Comparison of ENCODE assay signal across 10 cellular contexts in genomic region chr11:121671276-121672168, GRCh38.
DNase-seq lines count a peak whose midpoint lies in the region; ATAC-seq, FAIRE-seq and TF ChIP-seq lines count a peak whose summit lies in the region.
"Had no signal": no experiment of that assay in that cellular context is flagged by ENCODE, and none has a peak within 500 bp of the region (broad histone marks: within the 10 kb centered on the region; RNA-seq: fewer than 3 reads in every experiment).

No MANE protein-coding gene starts in this region.

- TF ChIP-seq RAD21 in HepG2 (CRISPR knock-in tag; IDR thresholded peaks at IDR 0.05), result no peak

- no peak overlapping the region for H2AFZ ChIP-seq in HepG2 (ENCODE audit: low read length)

- H3K27me3 Mint-ChIP-seq in progenitor cell of endocrine pancreas, result peaks cover 4% of the 10 kb centered on the region
- H3K27me3 Mint-ChIP-seq: activated naive CD4-positive, alpha-beta T cell treated with anti-CD3 and anti-CD28 coated beads, Interleukin-2, amount 10 ng/mL, durations not matched to agents 7 days and 5 days had no signal

- TF ChIP-seq CTCF in progenitor cell of endocrine pancreas (IDR thresholded peaks at IDR 0.05; ENCODE audit: unreplicated experiment) (no peak), HepG2 (CRISPR knock-in tag; IDR thresholded peaks at IDR 0.05) (no peak)

- H3K36me3 Mint-ChIP-seq in progenitor cell of endocrine pancreas (ENCODE audit: insufficient read depth), result no peaks in the 10 kb centered on the region
- H3K36me3 Mint-ChIP-seq: activated naive CD4-positive, alpha-beta T cell treated with anti-CD3 and anti-CD28 coated beads, Interleukin-2, amount 10 ng/mL, durations not matched to agents 7 days and 5 days had no signal

- ATAC-seq in GM18907 (IDR thresholded peaks at IDR 0.05; ENCODE audit: unreplicated experiment) (no peak), HepG2 (no peak)

- no peaks in the 10 kb centered on the region for H3K4me1 ChIP-seq in HepG2 (ENCODE audit: insufficient read depth, low read length)

- peaks cover 33% of the 10 kb centered on the region for H3K4me1 Mint-ChIP-seq in progenitor cell of endocrine pancreas (ENCODE audit: low read depth)
- H3K4me1 Mint-ChIP-seq: activated naive CD4-positive, alpha-beta T cell treated with anti-CD3 and anti-CD28 coated beads, Interleukin-2, amount 10 ng/mL, durations not matched to agents 7 days and 5 days had no signal

- no peaks in the 10 kb centered on the region for H3K9me3 Mint-ChIP-seq in progenitor cell of endocrine pancreas (ENCODE audit: low read depth)
- H3K9me3 Mint-ChIP-seq: activated naive CD4-positive, alpha-beta T cell treated with anti-CD3 and anti-CD28 coated beads, Interleukin-2, amount 10 ng/mL, durations not matched to agents 7 days and 5 days had no signal

- H3K4me3 ChIP-seq in HepG2 (replicated peaks in 1 of 3; ENCODE audit: insufficient read depth in 1 of 3, low read depth in 2 of 3, low read length in 3 of 3), result no peak overlapping the region

- H3K9ac ChIP-seq in HepG2 (ENCODE audit: insufficient read depth, low read depth, low read length), result no peak overlapping the region

- H3K4me3 Mint-ChIP-seq in progenitor cell of endocrine pancreas (ENCODE audit: low read depth), result no peak overlapping the region
- H3K4me3 Mint-ChIP-seq: activated naive CD4-positive, alpha-beta T cell treated with anti-CD3 and anti-CD28 coated beads, Interleukin-2, amount 10 ng/mL, durations not matched to agents 7 days and 5 days had no signal

- in situ Hi-C loops in HepG2 (cut with HindIII; ENCODE audit: extremely low pct_ligation_motif_present, low pct_unique_long_range_greater_than_20kb), result no loop called here

- BruUV-seq in HepG2 (replicated peaks; lab: Mats Ljungman, UMichigan), result no TSS peak

- no peak overlapping the region for H3K4me2 ChIP-seq in HepG2 (ENCODE audit: low read depth, low read length)

- H3K27ac ChIP-seq in HepG2 (ENCODE audit: extremely low read length, insufficient read depth, low read length), result no peak overlapping the region

- intact Hi-C loops in HepG2 (cut with micrococcal nuclease; ENCODE audit: unreplicated experiment), result no loop called here

- no peaks in the 10 kb centered on the region for H3K79me2 ChIP-seq in HepG2 (ENCODE audit: insufficient read depth, low read length)

- no peaks in the 10 kb centered on the region for H3K36me3 ChIP-seq in HepG2 (replicated peaks in 1 of 2; ENCODE audit: control insufficient read depth in 1 of 2, insufficient read depth in 2 of 2, low read length in 2 of 2)

- no peaks in the 10 kb centered on the region for H4K20me1 ChIP-seq in HepG2 (ENCODE audit: insufficient read depth, low read length)

- CTCF ChIA-PET in HepG2 (lab: Yijun Ruan, JAX; ENCODE audit: low intra/inter-chr PET ratio, low total read pairs), result no interaction called here

- POLR2A ChIA-PET in HepG2 (lab: Yijun Ruan, JAX), result no interaction called here

- FAIRE-seq in HepG2 (lab: Jason Lieb, UNC), result no peak

- H3K27ac Mint-ChIP-seq in progenitor cell of endocrine pancreas, result peak overlapping the region; percentile 87
- H3K27ac Mint-ChIP-seq: activated naive CD4-positive, alpha-beta T cell treated with anti-CD3 and anti-CD28 coated beads, Interleukin-2, amount 10 ng/mL, durations not matched to agents 7 days and 5 days had no signal

- TF ChIP-seq EP300 in HepG2 (IDR thresholded peaks at IDR 0.05; ENCODE audit: low read depth in 2 of 2, low read length in 2 of 2), result no peak
- no peak for TF ChIP-seq EP300 in HepG2 (CRISPR knock-in tag; IDR thresholded peaks at IDR 0.05; ENCODE audit: borderline replicate concordance)

- no peak for TF ChIP-seq POLR2A in HepG2 (IDR thresholded peaks at IDR 0.05; ENCODE audit: insufficient read depth in 1 of 2, low read depth in 2 of 2, low read length in 2 of 2)

- DNase-seq in GM03348 (ENCODE audit: low spot score) (peak; percentile 26), OCI-M1 (lab: John Stamatoyannopoulos, UW) (peak; percentile 8), glomerular visceral epithelial cell (ENCODE audit: extremely low spot score) (peak; percentile 5), progenitor cell of endocrine pancreas (ENCODE audit: low spot score, unreplicated experiment) (no peak), occipital lobe (lab: John Stamatoyannopoulos, UW) (no peak), retina (no peak), HepG2 (ENCODE audit: low spot score) (no peak)
- DNase-seq: activated naive CD4-positive, alpha-beta T cell treated with anti-CD3 and anti-CD28 coated beads, Interleukin-2, amount 10 ng/mL, durations not matched to agents 7 days and 5 days; glutamatergic neuron had no signal

- 58% methylated on average over 11 of the region's 19 CpGs for WGBS in HepG2 (ENCODE audit: low lambda C conversion rate)

- H3K27me3 ChIP-seq in HepG2 (ENCODE audit: control insufficient read depth in 1 of 2, insufficient read depth in 2 of 2, low read length in 2 of 2), result peaks cover 3 to 16% of the 10 kb centered on the region in 2 experiments; a peak in 2 of 5 replicates

- H3K9me3 ChIP-seq in HepG2 (ENCODE audit: low read length), result no peaks in the 10 kb centered on the region

TF ChIP-seq in HepG2, 621 proteins besides CTCF, POLR2A, EP300 and RAD21:
- TF ChIP-seq, protein P1, sequence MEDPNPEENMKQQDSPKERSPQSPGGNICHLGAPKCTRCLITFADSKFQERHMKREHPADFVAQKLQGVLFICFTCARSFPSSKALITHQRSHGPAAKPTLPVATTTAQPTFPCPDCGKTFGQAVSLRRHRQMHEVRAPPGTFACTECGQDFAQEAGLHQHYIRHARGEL (CRISPR knock-in tag; IDR thresholded peaks at IDR 0.05), result no peak
- TF ChIP-seq CENPX (CRISPR knock-in tag; IDR thresholded peaks at IDR 0.05) (no peak), IKZF5 (CRISPR knock-in tag; IDR thresholded peaks at IDR 0.05) (no peak)

Comparison
In these comparisons a context has a peak if more than half of its experiments do, and no peak if none do; other contexts are left out.
1. DNase-seq: peak in GM03348 (single experiment), OCI-M1 (single experiment) and glomerular visceral epithelial cell (single experiment); none in progenitor cell of endocrine pancreas (single experiment), occipital lobe (single experiment), retina (single experiment) and HepG2 (single experiment).